ENCODE assay signal across 1 cellular context in genomic region chr1:64469977-64470669, GRCh38.
A peak's percentile ranks its signal among the peaks of the same experiment; 100 is the strongest.
TF ChIP-seq lines count a peak whose summit lies in the region.

CACHD1 (plus strand) TSS chr1:64470129; CDS start chr1:64470745, 616 bp downstream.

TF ChIP-seq in HEK293, 187 proteins besides CTCF, POLR2A, EP300 and RAD21 (continued from another document and continues in another):
- TF ChIP-seq, protein P1, sequence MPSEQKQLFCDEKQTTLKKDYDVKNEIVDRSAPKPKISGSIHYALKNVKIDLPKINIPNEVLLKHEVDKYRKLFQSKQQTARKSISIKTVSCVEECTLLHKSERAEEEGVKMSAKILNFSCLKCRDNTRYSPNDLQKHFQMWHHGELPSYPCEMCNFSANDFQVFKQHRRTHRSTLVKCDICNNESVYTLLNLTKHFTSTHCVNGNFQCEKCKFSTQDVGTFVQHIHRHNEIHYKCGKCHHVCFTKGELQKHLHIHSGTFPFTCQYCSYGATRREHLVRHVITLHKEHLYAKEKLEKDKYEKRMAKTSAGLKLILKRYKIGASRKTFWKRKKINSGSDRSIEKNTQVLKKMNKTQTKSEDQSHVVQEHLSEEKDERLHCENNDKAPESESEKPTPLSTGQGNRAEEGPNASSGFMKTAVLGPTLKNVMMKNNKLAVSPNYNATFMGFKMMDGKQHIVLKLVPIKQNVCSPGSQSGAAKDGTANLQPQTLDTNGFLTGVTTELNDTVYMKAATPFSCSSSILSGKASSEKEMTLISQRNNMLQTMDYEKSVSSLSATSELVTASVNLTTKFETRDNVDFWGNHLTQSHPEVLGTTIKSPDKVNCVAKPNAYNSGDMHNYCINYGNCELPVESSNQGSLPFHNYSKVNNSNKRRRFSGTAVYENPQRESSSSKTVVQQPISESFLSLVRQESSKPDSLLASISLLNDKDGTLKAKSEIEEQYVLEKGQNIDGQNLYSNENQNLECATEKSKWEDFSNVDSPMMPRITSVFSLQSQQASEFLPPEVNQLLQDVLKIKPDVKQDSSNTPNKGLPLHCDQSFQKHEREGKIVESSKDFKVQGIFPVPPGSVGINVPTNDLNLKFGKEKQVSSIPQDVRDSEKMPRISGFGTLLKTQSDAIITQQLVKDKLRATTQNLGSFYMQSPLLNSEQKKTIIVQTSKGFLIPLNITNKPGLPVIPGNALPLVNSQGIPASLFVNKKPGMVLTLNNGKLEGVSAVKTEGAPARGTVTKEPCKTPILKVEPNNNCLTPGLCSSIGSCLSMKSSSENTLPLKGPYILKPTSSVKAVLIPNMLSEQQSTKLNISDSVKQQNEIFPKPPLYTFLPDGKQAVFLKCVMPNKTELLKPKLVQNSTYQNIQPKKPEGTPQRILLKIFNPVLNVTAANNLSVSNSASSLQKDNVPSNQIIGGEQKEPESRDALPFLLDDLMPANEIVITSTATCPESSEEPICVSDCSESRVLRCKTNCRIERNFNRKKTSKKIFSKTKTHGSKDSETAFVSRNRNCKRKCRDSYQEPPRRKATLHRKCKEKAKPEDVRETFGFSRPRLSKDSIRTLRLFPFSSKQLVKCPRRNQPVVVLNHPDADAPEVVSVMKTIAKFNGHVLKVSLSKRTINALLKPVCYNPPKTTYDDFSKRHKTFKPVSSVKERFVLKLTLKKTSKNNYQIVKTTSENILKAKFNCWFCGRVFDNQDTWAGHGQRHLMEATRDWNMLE (tag by site-specific recombination; conservative IDR thresholded peaks at IDR 0.05; ENCODE audit: low read depth): no peak
- TF ChIP-seq, protein P2, sequence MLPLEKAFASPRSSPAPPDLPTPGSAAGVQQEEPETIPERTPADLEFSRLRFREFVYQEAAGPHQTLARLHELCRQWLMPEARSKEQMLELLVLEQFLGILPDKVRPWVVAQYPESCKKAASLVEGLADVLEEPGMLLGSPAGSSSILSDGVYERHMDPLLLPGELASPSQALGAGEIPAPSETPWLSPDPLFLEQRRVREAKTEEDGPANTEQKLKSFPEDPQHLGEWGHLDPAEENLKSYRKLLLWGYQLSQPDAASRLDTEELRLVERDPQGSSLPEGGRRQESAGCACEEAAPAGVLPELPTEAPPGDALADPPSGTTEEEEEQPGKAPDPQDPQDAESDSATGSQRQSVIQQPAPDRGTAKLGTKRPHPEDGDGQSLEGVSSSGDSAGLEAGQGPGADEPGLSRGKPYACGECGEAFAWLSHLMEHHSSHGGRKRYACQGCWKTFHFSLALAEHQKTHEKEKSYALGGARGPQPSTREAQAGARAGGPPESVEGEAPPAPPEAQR (tag by site-specific recombination; IDR thresholded peaks at IDR 0.05): no peak
- TF ChIP-seq, protein P3, sequence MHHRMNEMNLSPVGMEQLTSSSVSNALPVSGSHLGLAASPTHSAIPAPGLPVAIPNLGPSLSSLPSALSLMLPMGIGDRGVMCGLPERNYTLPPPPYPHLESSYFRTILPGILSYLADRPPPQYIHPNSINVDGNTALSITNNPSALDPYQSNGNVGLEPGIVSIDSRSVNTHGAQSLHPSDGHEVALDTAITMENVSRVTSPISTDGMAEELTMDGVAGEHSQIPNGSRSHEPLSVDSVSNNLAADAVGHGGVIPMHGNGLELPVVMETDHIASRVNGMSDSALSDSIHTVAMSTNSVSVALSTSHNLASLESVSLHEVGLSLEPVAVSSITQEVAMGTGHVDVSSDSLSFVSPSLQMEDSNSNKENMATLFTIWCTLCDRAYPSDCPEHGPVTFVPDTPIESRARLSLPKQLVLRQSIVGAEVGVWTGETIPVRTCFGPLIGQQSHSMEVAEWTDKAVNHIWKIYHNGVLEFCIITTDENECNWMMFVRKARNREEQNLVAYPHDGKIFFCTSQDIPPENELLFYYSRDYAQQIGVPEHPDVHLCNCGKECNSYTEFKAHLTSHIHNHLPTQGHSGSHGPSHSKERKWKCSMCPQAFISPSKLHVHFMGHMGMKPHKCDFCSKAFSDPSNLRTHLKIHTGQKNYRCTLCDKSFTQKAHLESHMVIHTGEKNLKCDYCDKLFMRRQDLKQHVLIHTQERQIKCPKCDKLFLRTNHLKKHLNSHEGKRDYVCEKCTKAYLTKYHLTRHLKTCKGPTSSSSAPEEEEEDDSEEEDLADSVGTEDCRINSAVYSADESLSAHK (tag by site-specific recombination; IDR thresholded peaks at IDR 0.05): peak; percentile 55; the same call in 1 of the 2 replicates
- TF ChIP-seq, protein P4, sequence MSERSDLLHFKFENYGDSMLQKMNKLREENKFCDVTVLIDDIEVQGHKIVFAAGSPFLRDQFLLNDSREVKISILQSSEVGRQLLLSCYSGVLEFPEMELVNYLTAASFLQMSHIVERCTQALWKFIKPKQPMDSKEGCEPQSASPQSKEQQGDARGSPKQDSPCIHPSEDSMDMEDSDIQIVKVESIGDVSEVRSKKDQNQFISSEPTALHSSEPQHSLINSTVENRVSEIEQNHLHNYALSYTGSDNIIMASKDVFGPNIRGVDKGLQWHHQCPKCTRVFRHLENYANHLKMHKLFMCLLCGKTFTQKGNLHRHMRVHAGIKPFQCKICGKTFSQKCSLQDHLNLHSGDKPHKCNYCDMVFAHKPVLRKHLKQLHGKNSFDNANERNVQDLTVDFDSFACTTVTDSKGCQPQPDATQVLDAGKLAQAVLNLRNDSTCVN (tag by site-specific recombination; optimal IDR thresholded peaks at IDR 0.05): peak; percentile 74
- TF ChIP-seq ZNF292 (tag by site-specific recombination; IDR thresholded peaks at IDR 0.05; ENCODE audit: borderline replicate concordance, low read depth): no peak
- TF ChIP-seq MYNN (tag by site-specific recombination; IDR thresholded peaks at IDR 0.05; ENCODE audit: borderline replicate concordance): no peak
- TF ChIP-seq ZNF626 (tag by site-specific recombination; IDR thresholded peaks at IDR 0.05): no peak
- no peak for TF ChIP-seq SCRT1 (tag by site-specific recombination; IDR thresholded peaks at IDR 0.05; ENCODE audit: borderline replicate concordance)
- no peak for TF ChIP-seq ZNF239 (tag by site-specific recombination; IDR thresholded peaks at IDR 0.05)
- TF ChIP-seq ZNF416 (tag by site-specific recombination; IDR thresholded peaks at IDR 0.05): no peak
- no peak for TF ChIP-seq ZNF707 (tag by site-specific recombination; IDR thresholded peaks at IDR 0.05)
- TF ChIP-seq ZNF473 (tag by site-specific recombination; IDR thresholded peaks at IDR 0.05): no peak
- TF ChIP-seq ZNF221 (tag by site-specific recombination; IDR thresholded peaks at IDR 0.05; ENCODE audit: borderline replicate concordance): no peak
- TF ChIP-seq ZNF112 (tag by site-specific recombination; IDR thresholded peaks at IDR 0.05): no peak
- TF ChIP-seq KLF10 (tag by site-specific recombination; IDR thresholded peaks at IDR 0.05): peak; percentile 40; the same call in 1 of the 2 replicates
- TF ChIP-seq ZIC2 (tag by site-specific recombination; IDR thresholded peaks at IDR 0.05): peak; percentile 76
- TF ChIP-seq SP3 (tag by site-specific recombination; IDR thresholded peaks at IDR 0.05): peak; percentile 74
- TF ChIP-seq ZNF658 (tag by site-specific recombination; IDR thresholded peaks at IDR 0.05): no peak
- peak; percentile 80 for TF ChIP-seq WT1 (tag by site-specific recombination; IDR thresholded peaks at IDR 0.05)
- peak; percentile 50; the same call in 1 of the 2 replicates for TF ChIP-seq ZNF610 (tag by site-specific recombination; IDR thresholded peaks at IDR 0.05; ENCODE audit: borderline replicate concordance)
- peak; percentile 73; the same call in 1 of the 2 replicates for TF ChIP-seq ZNF2 (tag by site-specific recombination; IDR thresholded peaks at IDR 0.05)
- no peak for TF ChIP-seq GLI2 (tag by site-specific recombination; IDR thresholded peaks at IDR 0.05; ENCODE audit: borderline replicate concordance, low read depth)
- no peak for TF ChIP-seq ZNF580 (tag by site-specific recombination; IDR thresholded peaks at IDR 0.05)
- TF ChIP-seq, protein P5, sequence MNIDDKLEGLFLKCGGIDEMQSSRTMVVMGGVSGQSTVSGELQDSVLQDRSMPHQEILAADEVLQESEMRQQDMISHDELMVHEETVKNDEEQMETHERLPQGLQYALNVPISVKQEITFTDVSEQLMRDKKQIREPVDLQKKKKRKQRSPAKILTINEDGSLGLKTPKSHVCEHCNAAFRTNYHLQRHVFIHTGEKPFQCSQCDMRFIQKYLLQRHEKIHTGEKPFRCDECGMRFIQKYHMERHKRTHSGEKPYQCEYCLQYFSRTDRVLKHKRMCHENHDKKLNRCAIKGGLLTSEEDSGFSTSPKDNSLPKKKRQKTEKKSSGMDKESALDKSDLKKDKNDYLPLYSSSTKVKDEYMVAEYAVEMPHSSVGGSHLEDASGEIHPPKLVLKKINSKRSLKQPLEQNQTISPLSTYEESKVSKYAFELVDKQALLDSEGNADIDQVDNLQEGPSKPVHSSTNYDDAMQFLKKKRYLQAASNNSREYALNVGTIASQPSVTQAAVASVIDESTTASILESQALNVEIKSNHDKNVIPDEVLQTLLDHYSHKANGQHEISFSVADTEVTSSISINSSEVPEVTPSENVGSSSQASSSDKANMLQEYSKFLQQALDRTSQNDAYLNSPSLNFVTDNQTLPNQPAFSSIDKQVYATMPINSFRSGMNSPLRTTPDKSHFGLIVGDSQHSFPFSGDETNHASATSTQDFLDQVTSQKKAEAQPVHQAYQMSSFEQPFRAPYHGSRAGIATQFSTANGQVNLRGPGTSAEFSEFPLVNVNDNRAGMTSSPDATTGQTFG (tag by site-specific recombination; IDR thresholded peaks at IDR 0.05; ENCODE audit: borderline replicate concordance): no peak
- TF ChIP-seq ZNF76 (tag by site-specific recombination; IDR thresholded peaks at IDR 0.05; ENCODE audit: borderline replicate concordance, low read depth): 0 out of 2 replicates have a peak, but pooled peaks have one; percentile 28
- 0 out of 2 replicates have a peak, but pooled peaks have one; percentile 12 for TF ChIP-seq HOXC10 (CRISPR knock-in tag; IDR thresholded peaks at IDR 0.05)
- TF ChIP-seq ZNF146 (tag by site-specific recombination; IDR thresholded peaks at IDR 0.05): no peak
- TF ChIP-seq HOXA7 (CRISPR knock-in tag; IDR thresholded peaks at IDR 0.05; ENCODE audit: borderline replicate concordance): no peak
- TF ChIP-seq TRIM28 (IDR thresholded peaks at IDR 0.05; ENCODE audit: borderline replicate concordance, low read length): no peak
- TF ChIP-seq ZNF37A (tag by site-specific recombination; IDR thresholded peaks at IDR 0.05): no peak
- peak; percentile 73; the same call in 1 of the 2 replicates for TF ChIP-seq MEIS1 (CRISPR knock-in tag; IDR thresholded peaks at IDR 0.05; ENCODE audit: borderline replicate concordance)
- no peak for TF ChIP-seq ZNF274 (IDR thresholded peaks at IDR 0.05; ENCODE audit: low read length)
- TF ChIP-seq ZNF274 (tag by site-specific recombination; IDR thresholded peaks at IDR 0.05; ENCODE audit: borderline replicate concordance): no peak
- TF ChIP-seq, protein P6, sequence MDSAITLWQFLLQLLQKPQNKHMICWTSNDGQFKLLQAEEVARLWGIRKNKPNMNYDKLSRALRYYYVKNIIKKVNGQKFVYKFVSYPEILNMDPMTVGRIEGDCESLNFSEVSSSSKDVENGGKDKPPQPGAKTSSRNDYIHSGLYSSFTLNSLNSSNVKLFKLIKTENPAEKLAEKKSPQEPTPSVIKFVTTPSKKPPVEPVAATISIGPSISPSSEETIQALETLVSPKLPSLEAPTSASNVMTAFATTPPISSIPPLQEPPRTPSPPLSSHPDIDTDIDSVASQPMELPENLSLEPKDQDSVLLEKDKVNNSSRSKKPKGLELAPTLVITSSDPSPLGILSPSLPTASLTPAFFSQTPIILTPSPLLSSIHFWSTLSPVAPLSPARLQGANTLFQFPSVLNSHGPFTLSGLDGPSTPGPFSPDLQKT (IDR thresholded peaks at IDR 0.05; ENCODE audit: borderline replicate concordance, low read depth, low read length): no peak
- no peak for TF ChIP-seq ZNF280C (tag by site-specific recombination; IDR thresholded peaks at IDR 0.05)
- TF ChIP-seq ZNF670 (tag by site-specific recombination; IDR thresholded peaks at IDR 0.05; ENCODE audit: low read depth): no peak
- peak; percentile 45; the same call in 1 of the 2 replicates for TF ChIP-seq ZNF501 (tag by site-specific recombination; IDR thresholded peaks at IDR 0.05)
- TF ChIP-seq BCL11A (tag by site-specific recombination; IDR thresholded peaks at IDR 0.05; ENCODE audit: low read depth): 0 out of 2 replicates have a peak, but pooled peaks have one; percentile 48
- TF ChIP-seq ZXDB (tag by site-specific recombination; IDR thresholded peaks at IDR 0.05): peak; percentile 67
- TF ChIP-seq ZBTB20 (tag by site-specific recombination; IDR thresholded peaks at IDR 0.05): peak; percentile 66; the same call in 1 of the 2 replicates
- no peak for TF ChIP-seq SALL2 (tag by site-specific recombination; IDR thresholded peaks at IDR 0.05; ENCODE audit: borderline replicate concordance)
- TF ChIP-seq ZNF350 (tag by site-specific recombination; IDR thresholded peaks at IDR 0.05): no peak
- TF ChIP-seq ZNF391 (tag by site-specific recombination; IDR thresholded peaks at IDR 0.05; ENCODE audit: borderline replicate concordance, low read depth): peak; percentile 57; the same call in 1 of the 2 replicates
- 0 out of 2 replicates have a peak, but pooled peaks have one; percentile 47 for TF ChIP-seq ZFP37 (tag by site-specific recombination; IDR thresholded peaks at IDR 0.05)
- TF ChIP-seq ZNF660 (tag by site-specific recombination; IDR thresholded peaks at IDR 0.05): peak; percentile 94
- TF ChIP-seq, protein P7, sequence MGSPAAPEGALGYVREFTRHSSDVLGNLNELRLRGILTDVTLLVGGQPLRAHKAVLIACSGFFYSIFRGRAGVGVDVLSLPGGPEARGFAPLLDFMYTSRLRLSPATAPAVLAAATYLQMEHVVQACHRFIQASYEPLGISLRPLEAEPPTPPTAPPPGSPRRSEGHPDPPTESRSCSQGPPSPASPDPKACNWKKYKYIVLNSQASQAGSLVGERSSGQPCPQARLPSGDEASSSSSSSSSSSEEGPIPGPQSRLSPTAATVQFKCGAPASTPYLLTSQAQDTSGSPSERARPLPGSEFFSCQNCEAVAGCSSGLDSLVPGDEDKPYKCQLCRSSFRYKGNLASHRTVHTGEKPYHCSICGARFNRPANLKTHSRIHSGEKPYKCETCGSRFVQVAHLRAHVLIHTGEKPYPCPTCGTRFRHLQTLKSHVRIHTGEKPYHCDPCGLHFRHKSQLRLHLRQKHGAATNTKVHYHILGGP (tag by site-specific recombination; IDR thresholded peaks at IDR 0.05): no peak
